ENCODE assay signal across 9 cellular contexts in the genomic region with DNA sequence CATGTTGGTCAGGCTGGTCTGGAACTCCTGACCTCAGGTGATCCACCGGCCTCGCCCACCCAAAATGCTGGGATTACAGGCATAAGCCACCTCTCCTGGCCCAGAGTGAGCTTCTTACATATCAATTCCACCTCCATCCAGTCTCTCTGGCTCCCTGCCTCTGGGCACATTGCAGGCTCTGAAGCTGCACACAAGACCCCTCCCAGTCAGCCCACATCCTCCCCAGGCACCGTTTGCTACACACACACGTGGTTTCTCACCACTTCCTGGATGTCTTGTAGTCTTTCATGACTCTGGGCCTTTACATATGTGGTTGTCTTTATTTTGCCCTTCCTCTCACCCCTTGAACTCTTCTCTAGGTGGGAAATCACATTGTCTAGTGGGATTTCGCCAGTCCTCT.
DNase-seq lines count a peak whose midpoint lies in the region; ATAC-seq and TF ChIP-seq lines count a peak whose summit lies in the region.
"Had no signal": no experiment of that assay in that cellular context is flagged by ENCODE, and none has a peak within 500 bp of the region (broad histone marks: within the 10 kb centered on the region; RNA-seq: fewer than 3 reads in every experiment).

No MANE protein-coding gene starts in this region.

- H3K9me3 ChIP-seq in BLaER1: no peaks in the 10 kb centered on the region
- no peaks in the 10 kb centered on the region for H3K9me3 ChIP-seq in colonic mucosa

- H3K4me1 ChIP-seq in BLaER1 (peaks cover 48% of the 10 kb centered on the region), colonic mucosa (no peaks in the 10 kb centered on the region)

- peak; percentile 14 to 70 (median 51) for DNase-seq in activated CD4-positive, CD25-positive, alpha-beta regulatory T cell (lab: John Stamatoyannopoulos, UW)
- peak; percentile 44 for DNase-seq in colonic mucosa
- peak; percentile 34 to 70 for DNase-seq in stimulated activated CD4-positive, alpha-beta T cell treated with anti-CD3 and anti-CD28 coated beads, Interleukin-1b, Interleukin-23, amount 100 ng/mL, for 4 hours (ENCODE audit: low read depth in 2 of 2)
- no peak for DNase-seq in epidermal melanocyte (ENCODE audit: insufficient read length, low spot score)
- DNase-seq in AG08395 (ENCODE audit: low spot score): no peak

- ATAC-seq in GM19395 (IDR thresholded peaks at IDR 0.05; ENCODE audit: unreplicated experiment): peak; percentile 98
- peak; percentile 96 for ATAC-seq in HG03521 (IDR thresholded peaks at IDR 0.05; ENCODE audit: unreplicated experiment)

- no peak overlapping the region for H3K9ac ChIP-seq in BLaER1
- no peak overlapping the region for H3K9ac ChIP-seq in colonic mucosa (ENCODE audit: low read depth in 2 of 2, low read length in 2 of 2)

- no peaks in the 10 kb centered on the region; the same call in 1 of the 2 replicates for H3K27me3 ChIP-seq in BLaER1
- H3K27me3 ChIP-seq in colonic mucosa: no peaks in the 10 kb centered on the region

- H3K27ac ChIP-seq in BLaER1 (no peak overlapping the region), colonic mucosa (no peak overlapping the region)
- H3K27ac ChIP-seq: epithelial cell of prostate had no signal

- peak overlapping the region; percentile 77 for H3K4me2 ChIP-seq in BLaER1

- intact Hi-C loops in colonic mucosa (cut with DNase I): no loop called here

- no peak for TF ChIP-seq CTCF in colonic mucosa (IDR thresholded peaks at IDR 0.05)

- H3K36me3 ChIP-seq in BLaER1: no peaks in the 10 kb centered on the region
- H3K36me3 ChIP-seq in colonic mucosa: no peaks in the 10 kb centered on the region

- H3K4me3 ChIP-seq in BLaER1 (no peak overlapping the region), colonic mucosa (no peak overlapping the region)

- H4K20me1 ChIP-seq in BLaER1: no peaks in the 10 kb centered on the region

Comparison
In these comparisons a context has a peak if more than half of its experiments do, and no peak if none do; other contexts are left out.
1. DNase-seq: peak in activated CD4-positive, CD25-positive, alpha-beta regulatory T cell (4 of 4), colonic mucosa (single experiment) and stimulated activated CD4-positive, alpha-beta T cell treated with anti-CD3 and anti-CD28 coated beads, Interleukin-1b, Interleukin-23, amount 100 ng/mL, for 4 hours (2 of 2); none in epidermal melanocyte (single experiment) and AG08395 (single experiment).